In genomic region chr1:107138767-107139445, GRCh38 we compare ENCODE assay signal across 13 cellular contexts. TPM values are rescaled to one million over a fixed set of nuclear protein-coding genes. Genes with fewer than 3 reads are reported as not detected.
DNase-seq lines count a peak whose midpoint lies in the region; ATAC-seq, FAIRE-seq and TF ChIP-seq lines count a peak whose summit lies in the region.
"Had no signal": no experiment of that assay in that cellular context is flagged by ENCODE, and none has a peak within 500 bp of the region (broad histone marks: within the 10 kb centered on the region; RNA-seq: fewer than 3 reads in every experiment).

No MANE protein-coding gene starts in this region.

- peak overlapping the region; percentile 93 for H3K4me3 Mint-ChIP-seq in astrocyte (ENCODE audit: unreplicated experiment)

- H3K27me3 Mint-ChIP-seq in astrocyte (ENCODE audit: low read depth, unreplicated experiment) = no peaks in the 10 kb centered on the region

- no peaks in the 10 kb centered on the region for H3K36me3 Mint-ChIP-seq in astrocyte (ENCODE audit: low read depth, unreplicated experiment)

- TF ChIP-seq CTCF in A673 (conservative IDR thresholded peaks at IDR 0.05; ENCODE audit: low read depth, low read length) (no peak), astrocyte (IDR thresholded peaks at IDR 0.05; ENCODE audit: insufficient read depth, low read depth, low read length) (no peak), mucosa of descending colon (IDR thresholded peaks at IDR 0.05) (no peak)

- H4K20me1 ChIP-seq in astrocyte (ENCODE audit: insufficient read depth, low read length) = no peaks in the 10 kb centered on the region

- H3K27me3 ChIP-seq in A673 (replicated peaks; ENCODE audit: insufficient read depth, low read depth, low read length, poor library complexity) (no peaks in the 10 kb centered on the region), astrocyte (ENCODE audit: insufficient read depth, low read length) (no peaks in the 10 kb centered on the region)
- H3K27me3 ChIP-seq: vagina had no signal

- peak overlapping the region; percentile 68 for H3K27ac Mint-ChIP-seq in astrocyte (ENCODE audit: unreplicated experiment)

- BruUV-seq in A673 (replicated peaks; lab: Mats Ljungman, UMichigan) = no TSS peak

- POLR2A ChIA-PET in A673 (lab: Charles Lee; ENCODE audit: low non-redundant PET) = interaction anchor here (0.9 kb wide), 1 partner anchor 35 kb away, joined by 13 read pairs; no protein-coding TSS in a partner anchor

- no peaks in the 10 kb centered on the region for H3K9me3 Mint-ChIP-seq in astrocyte (ENCODE audit: unreplicated experiment)

- H3K4me1 Mint-ChIP-seq in astrocyte (ENCODE audit: low read depth, unreplicated experiment) = peaks cover 17% of the 10 kb centered on the region

- H3K27ac ChIP-seq in A673 (ENCODE audit: low read depth, low read length, poor library complexity, severe bottlenecking) = no peak overlapping the region
- H3K27ac ChIP-seq in astrocyte (ENCODE audit: low read depth, low read length) = peak overlapping the region; percentile 68
- H3K27ac ChIP-seq: cardiac muscle cell had no signal

- DNase-seq in A673 (ENCODE audit: low spot score) (no peak), HCEC 1CT (peak; percentile 68), astrocyte (ENCODE audit: low read depth) (peak; percentile 67), iris pigment epithelial cell (ENCODE audit: low read depth) (peak; percentile 3), hepatic stellate cell (ENCODE audit: low spot score) (no peak), DMS153 (lab: John Stamatoyannopoulos, UW) (no peak), mucosa of descending colon (no peak)
- DNase-seq: activated CD4-positive, CD25-positive, alpha-beta regulatory T cell treated with anti-CD3 and anti-CD28 coated beads, Interleukin-2, amount 50 U/mL, for 72 hours; NCI-H1930 had no signal

- H3K4me1 ChIP-seq in A673 (ENCODE audit: insufficient read depth, low read length, poor library complexity, severe bottlenecking) (peaks cover 14% of the 10 kb centered on the region), astrocyte (ENCODE audit: insufficient read depth, low read length) (peaks cover 17% of the 10 kb centered on the region), mucosa of descending colon (ENCODE audit: low read depth) (peaks cover 17% of the 10 kb centered on the region)

- no peaks in the 10 kb centered on the region for H3K36me3 ChIP-seq in A673 (ENCODE audit: insufficient read depth, low read length, poor library complexity, severe bottlenecking)
- no peaks in the 10 kb centered on the region for H3K36me3 ChIP-seq in astrocyte (ENCODE audit: insufficient read depth, low read length)
- no peaks in the 10 kb centered on the region for H3K36me3 ChIP-seq in mucosa of descending colon (ENCODE audit: low read depth)
- H3K36me3 ChIP-seq: cardiac muscle cell, vagina had no signal

- no peak for FAIRE-seq in astrocyte (lab: Jason Lieb, UNC)
- FAIRE-seq: islet of Langerhans had no signal

- peak overlapping the region; percentile 96 for H3K4me2 ChIP-seq in astrocyte (ENCODE audit: low read length)

- H3K4me3 ChIP-seq in A673 (ENCODE audit: low read depth, low read length, poor library complexity, severe bottlenecking) = peak overlapping the region; percentile 92
- peak overlapping the region; percentile 89 for H3K4me3 ChIP-seq in astrocyte (ENCODE audit: insufficient read depth, low read depth, low read length)
- no peak overlapping the region for H3K4me3 ChIP-seq in mucosa of descending colon

- peaks cover 13% of the 10 kb centered on the region for H3K79me2 ChIP-seq in astrocyte (ENCODE audit: insufficient read depth, low read length)

- intact Hi-C loops in A673 (cut with micrococcal nuclease; ENCODE audit: unreplicated experiment) = no loop called here
- intact Hi-C loops in mucosa of descending colon (cut with DNase I, micrococcal nuclease) = no loop called here

- no peaks in the 10 kb centered on the region for H3K9me3 ChIP-seq in A673 (ENCODE audit: low read depth, low read length, poor library complexity, severe bottlenecking)
- no peaks in the 10 kb centered on the region for H3K9me3 ChIP-seq in astrocyte (ENCODE audit: insufficient read depth, low read depth, low read length)
- no peaks in the 10 kb centered on the region for H3K9me3 ChIP-seq in mucosa of descending colon
- H3K9me3 ChIP-seq: vagina had no signal

- CTCF ChIA-PET in A673 (lab: Charles Lee) = no interaction called here

- peak overlapping the region; percentile 77 for H3K9ac ChIP-seq in astrocyte (ENCODE audit: low read length)

- no peak for ATAC-seq in GM18858 (IDR thresholded peaks at IDR 0.05; ENCODE audit: unreplicated experiment)
- no peak for ATAC-seq in mucosa of descending colon

- H2AFZ ChIP-seq in astrocyte (ENCODE audit: low read depth, low read length) = no peak overlapping the region

RNA-seq across cellular contexts. Expression of gene NTNG1, which starts 1.9 kb away (rescaled TPM):
- total RNA-seq in A673 (2021) (91.5 and 93.8 TPM in 2 replicates), astrocyte (6.7 and 8.1 TPM in 2 replicates), mucosa of descending colon (1 to 10 TPM in 2 of 3 donors, under 1 TPM in 1; 0.23 to 2.5 (median 1.3) TPM)

Comparison
In these comparisons a context has a peak if more than half of its experiments do, and no peak if none do; other contexts are left out.
1. DNase-seq: peak in HCEC 1CT (single experiment), astrocyte (single experiment) and iris pigment epithelial cell (single experiment); none in A673 (single experiment), hepatic stellate cell (single experiment), DMS153 (single experiment) and mucosa of descending colon (0 of 3).
2. RNA of gene NTNG1, which starts 1.9 kb away (total RNA-seq): 91.5 to 93.8 TPM in A673; 6.7 to 8.1 TPM in astrocyte and 0.23 to 2.5 TPM in mucosa of descending colon; every median in the first group is over 10 times any median in the second.